In the genomic region with DNA sequence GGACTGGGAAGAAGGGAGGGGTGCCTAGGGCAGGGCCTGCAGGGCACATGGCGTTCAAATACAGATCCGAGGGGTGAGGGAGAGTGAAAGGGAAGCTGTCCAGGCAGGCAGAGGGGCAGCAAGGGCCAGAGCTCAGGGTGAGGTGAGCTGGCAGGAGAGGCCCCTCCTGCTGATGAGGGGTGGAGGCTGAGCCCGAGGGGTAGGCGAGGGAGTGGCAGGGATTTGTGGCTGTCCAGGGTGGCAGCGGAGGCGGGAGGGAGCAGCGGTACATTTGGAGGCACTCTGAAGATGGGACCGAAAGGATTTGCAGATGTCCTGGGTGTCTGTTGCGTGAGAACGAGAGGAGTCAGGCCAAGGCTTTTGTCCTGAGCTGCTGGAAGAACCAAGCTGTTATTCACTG, we compare ENCODE assay signal across 14 cellular contexts. TPM values are rescaled to one million over a fixed set of nuclear protein-coding genes. Genes with fewer than 3 reads are reported as not detected.
"Had no signal": no experiment of that assay in that cellular context is flagged by ENCODE, and none has a peak within 500 bp of the region (broad histone marks: within the 10 kb centered on the region; RNA-seq: fewer than 3 reads in every experiment).

No MANE protein-coding gene starts in this region.

- H3K27ac Mint-ChIP-seq: activated CD8-positive, alpha-beta T cell treated with anti-CD3 and anti-CD28 coated beads for 36 hours; activated naive CD4-positive, alpha-beta T cell treated with anti-CD3 and anti-CD28 coated beads, Interleukin-2, amount 50 U/mL, for 24 hours; stimulated activated effector memory CD8-positive, alpha-beta T cell treated with anti-CD3 and anti-CD28 coated beads, Interleukin-12 subunit alpha, Interleukin-12 subunit beta, amount 100 ng/mL, for 72 hours had no signal

- H3K36me3 Mint-ChIP-seq: activated naive CD4-positive, alpha-beta T cell treated with anti-CD3 and anti-CD28 coated beads, Interleukin-2, amount 50 U/mL, for 24 hours; stimulated activated effector memory CD8-positive, alpha-beta T cell treated with anti-CD3 and anti-CD28 coated beads, Interleukin-12 subunit alpha, Interleukin-12 subunit beta, amount 100 ng/mL, for 72 hours had no signal

- H3K9me3 Mint-ChIP-seq: activated CD8-positive, alpha-beta T cell treated with anti-CD3 and anti-CD28 coated beads for 36 hours; activated naive CD4-positive, alpha-beta T cell treated with anti-CD3 and anti-CD28 coated beads, Interleukin-2, amount 50 U/mL, for 24 hours; stimulated activated effector memory CD8-positive, alpha-beta T cell treated with anti-CD3 and anti-CD28 coated beads, Interleukin-12 subunit alpha, Interleukin-12 subunit beta, amount 100 ng/mL, for 72 hours had no signal

- ATAC-seq: activated CD8-positive, alpha-beta T cell treated with anti-CD3 and anti-CD28 coated beads for 36 hours; stimulated activated effector memory CD8-positive, alpha-beta T cell treated with anti-CD3 and anti-CD28 coated beads, Interleukin-12 subunit alpha, Interleukin-12 subunit beta, amount 100 ng/mL, for 72 hours had no signal

- H3K27me3 Mint-ChIP-seq: activated CD8-positive, alpha-beta T cell treated with anti-CD3 and anti-CD28 coated beads for 36 hours; activated naive CD4-positive, alpha-beta T cell treated with anti-CD3 and anti-CD28 coated beads, Interleukin-2, amount 50 U/mL, for 24 hours had no signal

- H3K4me3 ChIP-seq: adrenal gland, cardiac muscle cell, uterus had no signal

- H3K27ac ChIP-seq: adrenal gland, cardiac muscle cell, neutrophil, uterus had no signal

- H3K36me3 ChIP-seq: adrenal gland, cardiac muscle cell, neutrophil, uterus had no signal

- H3K4me3 Mint-ChIP-seq: activated CD8-positive, alpha-beta T cell treated with anti-CD3 and anti-CD28 coated beads for 36 hours; activated naive CD4-positive, alpha-beta T cell treated with anti-CD3 and anti-CD28 coated beads, Interleukin-2, amount 50 U/mL, for 24 hours; stimulated activated effector memory CD8-positive, alpha-beta T cell treated with anti-CD3 and anti-CD28 coated beads, Interleukin-12 subunit alpha, Interleukin-12 subunit beta, amount 100 ng/mL, for 72 hours had no signal

- H3K27me3 ChIP-seq: adrenal gland, cardiac muscle cell, neutrophil, uterus had no signal

- H3K4me1 Mint-ChIP-seq: activated naive CD4-positive, alpha-beta T cell treated with anti-CD3 and anti-CD28 coated beads, Interleukin-2, amount 50 U/mL, for 24 hours; stimulated activated effector memory CD8-positive, alpha-beta T cell treated with anti-CD3 and anti-CD28 coated beads, Interleukin-12 subunit alpha, Interleukin-12 subunit beta, amount 100 ng/mL, for 72 hours had no signal

- H3K4me1 ChIP-seq: adrenal gland, uterus had no signal

- H3K9me3 ChIP-seq: adrenal gland, neutrophil, uterus had no signal

- DNase-seq: activated CD4-positive, alpha-beta T cell treated with anti-CD3 and anti-CD28 coated beads for 4 hours; activated CD8-positive, alpha-beta memory T cell treated with anti-CD3 and anti-CD28 coated beads, Interleukin-2, amount 50 U/mL, for 4 hours; activated CD8-positive, alpha-beta T cell treated with anti-CD3 and anti-CD28 coated beads for 36 hours; activated effector memory CD4-positive, alpha-beta T cell treated with anti-CD3 and anti-CD28 coated beads, Interleukin-2, amount 50 U/mL, for 16 hours; activated T-cell treated with anti-CD3 and anti-CD28 coated beads, Interleukin-2, amount 50 U/mL, for 48 hours; adrenal gland; stimulated activated CD4-positive, alpha-beta T cell treated with anti-CD3 and anti-CD28 coated beads, Interleukin-12 subunit alpha, Interleukin-12 subunit beta, amount 100 ng/mL, for 4 hours; stimulated activated CD4-positive, alpha-beta T cell treated with anti-CD3 and anti-CD28 coated beads, Interleukin-2, amount 100 ng/mL, for 24 hours; T-helper 1 cell; uterus had no signal

RNA-seq across cellular contexts. Expression of a gene that starts 33.8 kb away (rescaled TPM):
- total RNA-seq: activated CD8-positive, alpha-beta T cell treated with anti-CD3 and anti-CD28 coated beads for 36 hours had no signal
